Comparison of ENCODE assay signal across 23 cellular contexts in genomic region chr3:191740712-191741111, GRCh38.
"Had no signal": no experiment of that assay in that cellular context is flagged by ENCODE, and none has a peak within 500 bp of the region (broad histone marks: within the 10 kb centered on the region; RNA-seq: fewer than 3 reads in every experiment).

No MANE protein-coding gene starts in this region.

- DNase-seq: activated CD4-positive, alpha-beta T cell treated with anti-CD3 and anti-CD28 coated beads for 4 hours; activated CD8-positive, alpha-beta memory T cell treated with anti-CD3 and anti-CD28 coated beads, Interleukin-2, amount 50 U/mL, for 4 hours; activated CD8-positive, alpha-beta T cell treated with anti-CD3 and anti-CD28 coated beads for 36 hours; activated gamma-delta T cell treated with Interleukin-2 at 50 U/mL for 16 hours; activated naive CD4-positive, alpha-beta T cell treated with anti-CD3 and anti-CD28 coated beads, Interleukin-2, amount 10 ng/mL, durations not matched to agents 7 days and 5 days; activated naive CD8-positive, alpha-beta T cell treated with anti-CD3 and anti-CD28 coated beads for 36 hours; activated T-cell treated with anti-CD3 and anti-CD28 coated beads, Interleukin-2, amount 50 U/mL, for 72 hours; anterior cingulate cortex; central memory CD4-positive, alpha-beta T cell; NCI-H1092; NCI-H1417; NCI-H2029; NCI-H2107; NCI-H510A treated with DMSO at 0.1 percent for 48 hours; NCI-H69; PC-9; Right ventricle myocardium superior; SJCRH30; SK-N-SH; T-helper 1 cell; WERI-Rb-1 had no signal

- H3K9ac ChIP-seq: SK-N-SH had no signal

- H3K4me3 ChIP-seq: PC-9, SJCRH30 had no signal

- ATAC-seq: activated CD8-positive, alpha-beta T cell treated with anti-CD3 and anti-CD28 coated beads for 36 hours; activated T-cell treated with anti-CD3 and anti-CD28 coated beads, Interleukin-2, amount 50 U/mL, for 72 hours had no signal

- H3K4me1 ChIP-seq: SJCRH30 had no signal

- H3K27ac ChIP-seq: PC-9, RWPE1, SJCRH30, WERI-Rb-1 had no signal

- H3K36me3 ChIP-seq: SJCRH30, WERI-Rb-1 had no signal

- H3K9me3 ChIP-seq: SJCRH30, SK-N-SH had no signal

- FAIRE-seq: bronchial epithelial cell had no signal

- H2AFZ ChIP-seq: PC-9 had no signal

- H3K4me2 ChIP-seq: PC-9, SK-N-SH had no signal

- H3K27me3 ChIP-seq: SJCRH30 had no signal
